In the genomic region with DNA sequence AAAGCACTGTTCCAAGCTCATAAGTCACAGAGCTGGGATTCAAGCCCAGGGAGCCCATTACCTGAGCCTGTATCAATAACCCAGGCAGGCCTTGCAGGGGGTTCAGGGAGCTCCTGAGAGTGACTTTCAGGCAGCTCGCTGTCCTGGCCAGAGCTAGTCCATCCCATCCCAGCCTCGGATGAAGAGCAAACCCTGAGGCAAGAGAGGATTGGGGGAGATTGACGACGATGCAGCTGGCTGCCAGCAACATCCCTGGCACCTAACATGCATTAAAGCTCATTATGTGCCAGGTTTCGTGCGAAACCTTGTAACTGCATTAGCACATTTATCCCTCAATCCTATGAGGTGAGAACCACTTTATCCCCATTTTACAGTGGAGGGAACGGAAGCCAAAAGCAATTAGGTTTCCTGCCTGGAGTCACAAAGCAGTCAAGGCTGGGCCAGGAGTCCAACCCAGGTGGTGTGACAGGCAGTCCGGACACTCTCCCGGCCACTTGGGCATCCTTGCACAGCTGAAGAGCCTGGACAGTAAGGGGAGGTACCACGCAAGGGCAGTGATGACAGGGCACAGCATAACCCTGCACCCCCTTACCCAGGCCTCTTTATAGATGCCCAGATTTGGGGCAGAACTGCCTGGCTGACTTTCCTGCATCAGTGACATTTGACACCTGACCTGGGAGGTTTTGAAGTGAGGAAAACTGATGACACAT, we compare ENCODE assay signal across 24 cellular contexts.
DNase-seq lines count a peak whose midpoint lies in the region; ATAC-seq and TF ChIP-seq lines count a peak whose summit lies in the region.
"Had no signal": no experiment of that assay in that cellular context is flagged by ENCODE, and none has a peak within 500 bp of the region (broad histone marks: within the 10 kb centered on the region; RNA-seq: fewer than 3 reads in every experiment).

No MANE protein-coding gene starts in this region.

- no peak overlapping the region for H2BK120ac ChIP-seq in neuronal stem cell (ENCODE audit: low read depth, low read length)

- H4K91ac ChIP-seq in neuronal stem cell (ENCODE audit: low read depth, low read length, poor library complexity): no peak overlapping the region

- peaks cover 16 to 35% (median 25%) of the 10 kb centered on the region in 3 donors for H3K4me1 Mint-ChIP-seq in IgD-negative memory B cell
- peaks cover 63% of the 10 kb centered on the region for H3K4me1 Mint-ChIP-seq in brain

- peaks cover 3% of the 10 kb centered on the region for H3K36me3 Mint-ChIP-seq in IgD-negative memory B cell
- H3K36me3 Mint-ChIP-seq in brain: no peaks in the 10 kb centered on the region

- ATAC-seq in HG03108 (IDR thresholded peaks at IDR 0.05; ENCODE audit: unreplicated experiment) (no peak), HG03432 (IDR thresholded peaks at IDR 0.05; ENCODE audit: unreplicated experiment) (no peak)
- ATAC-seq: A549 had no signal

- H3K27me3 Mint-ChIP-seq in IgD-negative memory B cell (no peaks in the 10 kb centered on the region), brain (peaks cover 5% of the 10 kb centered on the region)

- H4K8ac ChIP-seq in neuronal stem cell (ENCODE audit: low read depth, low read length): no peak overlapping the region

- H3K4me3 ChIP-seq in BLaER1 (no peak overlapping the region; the same call in 1 of the 2 replicates), neuronal stem cell (ENCODE audit: low read length in 2 of 2) (no peak overlapping the region)
- H3K4me3 ChIP-seq: A549, GM23338 had no signal

- H3K27ac ChIP-seq in BLaER1 (no peak overlapping the region; the same call in 1 of the 2 replicates), neuronal stem cell (replicated peaks; ENCODE audit: low read length) (no peak overlapping the region)
- H3K27ac ChIP-seq: A549 had no signal

- no peak overlapping the region for H3K4ac ChIP-seq in neuronal stem cell (ENCODE audit: low read length)

- H3K18ac ChIP-seq in neuronal stem cell (ENCODE audit: low read length): no peak overlapping the region

- H3K14ac ChIP-seq in neuronal stem cell (ENCODE audit: low read length): peak overlapping the region; percentile 21

- TF ChIP-seq CTCF in brain (conservative IDR thresholded peaks at IDR 0.05): no peak

- no peak overlapping the region for H3K23ac ChIP-seq in neuronal stem cell (ENCODE audit: low read depth, low read length, poor library complexity)

- H3K9ac ChIP-seq in BLaER1 (no peak overlapping the region), neuronal stem cell (ENCODE audit: low read depth, low read length, poor library complexity) (no peak overlapping the region)

- no peaks in the 10 kb centered on the region for H3K79me1 ChIP-seq in neuronal stem cell (ENCODE audit: low read depth, low read length)

- H3K4me1 ChIP-seq in BLaER1 (peaks cover 44% of the 10 kb centered on the region), neuronal stem cell (ENCODE audit: control insufficient read depth in 2 of 2, insufficient read depth in 1 of 2, low read depth in 1 of 2, low read length in 2 of 2) (peaks cover 0 to 5% of the 10 kb centered on the region in 2 donors)
- H3K4me1 ChIP-seq: A549, Caco-2 had no signal

- WGBS in neuronal stem cell (ENCODE audit: extremely low coverage in 2 of 2, insufficient read length in 2 of 2, insufficient replicate concordance in 1 of 2), 2 donors: no CpG with 5 or more reads among the region's 10 CpGs

- H3K4me3 Mint-ChIP-seq in IgD-negative memory B cell: peak overlapping the region in 1 of 4 donors; percentile 76
- peak overlapping the region in 1 of 5 experiments; percentile 56 for H3K4me3 Mint-ChIP-seq in brain
- H3K4me3 Mint-ChIP-seq: CD4-positive, alpha-beta memory T cell; GM23338 had no signal

- H2BK12ac ChIP-seq in neuronal stem cell (ENCODE audit: low read length): no peak overlapping the region

- peak overlapping the region; percentile 93 for H3K4me2 ChIP-seq in BLaER1
- H3K4me2 ChIP-seq in neuronal stem cell (ENCODE audit: insufficient read depth, low read length, poor library complexity, severe bottlenecking): no peak overlapping the region
- H3K4me2 ChIP-seq: A549, GM23338 had no signal

- H3K9me3 ChIP-seq in BLaER1 (no peaks in the 10 kb centered on the region), neuronal stem cell (replicated peaks in 1 of 2; ENCODE audit: control insufficient read depth in 2 of 2, insufficient read depth in 1 of 2, low read depth in 1 of 2, low read length in 2 of 2) (peaks cover 0 to 2% of the 10 kb centered on the region in 2 donors)
- H3K9me3 ChIP-seq: A549, BE2C, Caco-2, Peyer's patch, SJCRH30 had no signal

- H2AK5ac ChIP-seq in neuronal stem cell (ENCODE audit: low read depth, low read length): no peak overlapping the region

- no peaks in the 10 kb centered on the region for H4K20me1 ChIP-seq in BLaER1

- H2BK5ac ChIP-seq in neuronal stem cell (ENCODE audit: low read length): no peak overlapping the region

- no peak overlapping the region for H2AFZ ChIP-seq in neuronal stem cell (ENCODE audit: low read length)

- H3K27ac Mint-ChIP-seq in IgD-negative memory B cell (peak overlapping the region in 2 of 3 donors; percentile 10 to 100), brain (peak overlapping the region; percentile 5 to 99 (median 56))

- no peaks in the 10 kb centered on the region for H3K27me3 ChIP-seq in BLaER1
- H3K27me3 ChIP-seq in neuronal stem cell (ENCODE audit: control insufficient read depth in 3 of 3, insufficient read depth in 3 of 3, low read depth in 1 of 3, low read length in 3 of 3): peaks cover 0 to 2% (median 0%) of the 10 kb centered on the region in 3 experiments
- H3K27me3 ChIP-seq: BE2C, Peyer's patch, SJCRH30 had no signal

- H3K36me3 ChIP-seq in BLaER1 (no peaks in the 10 kb centered on the region), neuronal stem cell (replicated peaks in 1 of 2; ENCODE audit: control insufficient read depth in 2 of 2, insufficient read depth in 2 of 2, low read length in 2 of 2) (no peaks in the 10 kb centered on the region)
- H3K36me3 ChIP-seq: BE2C, Peyer's patch, SJCRH30 had no signal

- H3K9me3 Mint-ChIP-seq in IgD-negative memory B cell (no peaks in the 10 kb centered on the region), brain (peaks cover 23 to 26% (median 24%) of the 10 kb centered on the region in 5 experiments)

- DNase-seq in neuronal stem cell (ENCODE audit: low spot score) (no peak), NCI-H2227 treated with DMSO at 0.1 percent for 48 hours (lab: John Stamatoyannopoulos, UW) (no peak), NCI-H748 (lab: John Stamatoyannopoulos, UW; ENCODE audit: unreplicated experiment) (no peak)
- DNase-seq: Caco-2; CD4-positive, alpha-beta memory T cell; DMS 273 treated with DMSO at 0.1 percent for 48 hours; DND-41; HCEC 1CT; MM.1S; NCI-H1105; NCI-H2029; NCI-H226; NCI-H510A treated with DMSO at 0.1 percent for 48 hours; NCI-H774 had no signal

- H2BK15ac ChIP-seq in neuronal stem cell (ENCODE audit: low read length): no peak overlapping the region
